8 cellular contexts compared by ENCODE assay signal in genomic region chrX:65406532-65406931, GRCh38.
A peak's percentile ranks its signal among the peaks of the same experiment; 100 is the strongest.
DNase-seq lines count a peak whose midpoint lies in the region; ATAC-seq and TF ChIP-seq lines count a peak whose summit lies in the region.

No MANE protein-coding gene starts in this region.

- no peak overlapping the region for H2AFZ ChIP-seq in SK-N-SH (ENCODE audit: low read depth)

- no peaks in the 10 kb centered on the region for H3K4me1 ChIP-seq in breast epithelium
- no peaks in the 10 kb centered on the region for H3K4me1 ChIP-seq in upper lobe of right lung
- no peaks in the 10 kb centered on the region for H3K4me1 ChIP-seq in SK-N-SH (ENCODE audit: control insufficient read depth in 1 of 2, insufficient read depth in 2 of 2, low read depth in 1 of 2, low read length in 1 of 2)

- H3K9me3 Mint-ChIP-seq in MCF 10A (ENCODE audit: unreplicated experiment), result peaks cover 9% of the 10 kb centered on the region
- peaks cover 1% of the 10 kb centered on the region for H3K9me3 Mint-ChIP-seq in activated naive CD8-positive, alpha-beta T cell treated with anti-CD3 and anti-CD28 coated beads for 36 hours
- H3K9me3 Mint-ChIP-seq in naive thymus-derived CD8-positive, alpha-beta T cell, result peaks cover 0 to 49% (median 7%) of the 10 kb centered on the region in 9 donors

- peaks cover 0 to 13% of the 10 kb centered on the region in 2 donors for H3K27me3 ChIP-seq in breast epithelium
- H3K27me3 ChIP-seq in upper lobe of right lung, result no peaks in the 10 kb centered on the region
- H3K27me3 ChIP-seq in SK-N-SH (ENCODE audit: insufficient read depth), result no peaks in the 10 kb centered on the region

- no peak for DNase-seq in breast epithelium (ENCODE audit: low spot score in 2 of 2)
- DNase-seq in MCF 10A (ENCODE audit: unreplicated experiment), result no peak
- peak; percentile 56 for DNase-seq in activated naive CD8-positive, alpha-beta T cell treated with anti-CD3 and anti-CD28 coated beads for 36 hours
- DNase-seq in naive thymus-derived CD8-positive, alpha-beta T cell, result peak in 3 of 10 donors; percentile 5 to 22 (median 10)
- no peak for DNase-seq in upper lobe of right lung
- DNase-seq in NOMO-1 treated with dmso at 0.1 percent for 144 hours (lab: John Stamatoyannopoulos, UW; ENCODE audit: unreplicated experiment), result no peak
- no peak for DNase-seq in SK-N-SH

- no peaks in the 10 kb centered on the region for H3K36me3 Mint-ChIP-seq in MCF 10A (ENCODE audit: insufficient read depth, unreplicated experiment)
- peaks cover 5% of the 10 kb centered on the region for H3K36me3 Mint-ChIP-seq in activated naive CD8-positive, alpha-beta T cell treated with anti-CD3 and anti-CD28 coated beads for 36 hours
- H3K36me3 Mint-ChIP-seq in naive thymus-derived CD8-positive, alpha-beta T cell, result peaks cover 6 to 14% (median 14%) of the 10 kb centered on the region in 3 donors

- H3K79me2 ChIP-seq in SK-N-SH (ENCODE audit: insufficient read depth), result no peaks in the 10 kb centered on the region

- H3K27ac Mint-ChIP-seq in MCF 10A (ENCODE audit: low read depth, unreplicated experiment), result no peak overlapping the region
- H3K27ac Mint-ChIP-seq in activated naive CD8-positive, alpha-beta T cell treated with anti-CD3 and anti-CD28 coated beads for 36 hours, result no peak overlapping the region
- no peak overlapping the region for H3K27ac Mint-ChIP-seq in naive thymus-derived CD8-positive, alpha-beta T cell

- no peaks in the 10 kb centered on the region for H4K20me1 ChIP-seq in SK-N-SH (ENCODE audit: insufficient read depth)

- no peak overlapping the region for H3K27ac ChIP-seq in breast epithelium
- no peak overlapping the region for H3K27ac ChIP-seq in upper lobe of right lung
- no peak overlapping the region for H3K27ac ChIP-seq in SK-N-SH (ENCODE audit: low read depth in 2 of 2, low read length in 1 of 2)

- ATAC-seq in naive thymus-derived CD8-positive, alpha-beta T cell, result peak; percentile 52 to 64
- ATAC-seq in upper lobe of right lung (peak; percentile 27), GM21723 (IDR thresholded peaks at IDR 0.05; ENCODE audit: unreplicated experiment) (no peak)

- CTCF ChIA-PET in MCF 10A (lab: Yijun Ruan, JAX), result no interaction called here
- CTCF ChIA-PET in SK-N-SH (lab: Yijun Ruan, JAX), result no interaction called here

- no peak overlapping the region for H3K4me3 Mint-ChIP-seq in MCF 10A (ENCODE audit: unreplicated experiment)
- peak overlapping the region; percentile 78 for H3K4me3 Mint-ChIP-seq in activated naive CD8-positive, alpha-beta T cell treated with anti-CD3 and anti-CD28 coated beads for 36 hours
- H3K4me3 Mint-ChIP-seq in naive thymus-derived CD8-positive, alpha-beta T cell, result peak overlapping the region; percentile 62 to 85 (median 78)

- no peak overlapping the region for H3K4me2 ChIP-seq in SK-N-SH

- no peaks in the 10 kb centered on the region for H3K27me3 Mint-ChIP-seq in MCF 10A (ENCODE audit: insufficient read depth, unreplicated experiment)
- peaks cover 26% of the 10 kb centered on the region for H3K27me3 Mint-ChIP-seq in activated naive CD8-positive, alpha-beta T cell treated with anti-CD3 and anti-CD28 coated beads for 36 hours
- H3K27me3 Mint-ChIP-seq in naive thymus-derived CD8-positive, alpha-beta T cell, result peaks cover 17 to 32% (median 24%) of the 10 kb centered on the region in 5 donors

- TF ChIP-seq CTCF in breast epithelium (IDR thresholded peaks at IDR 0.05) (no peak), MCF 10A (IDR thresholded peaks at IDR 0.05; ENCODE audit: unreplicated experiment) (no peak), upper lobe of right lung (IDR thresholded peaks at IDR 0.05) (no peak), SK-N-SH (IDR thresholded peaks at IDR 0.05) (no peak)

- peaks cover 10 to 31% of the 10 kb centered on the region in 2 donors for H3K9me3 ChIP-seq in breast epithelium
- H3K9me3 ChIP-seq in upper lobe of right lung, result no peaks in the 10 kb centered on the region
- no peaks in the 10 kb centered on the region for H3K9me3 ChIP-seq in SK-N-SH

- intact Hi-C loops in breast epithelium (cut with DNase I; ENCODE audit: low total_unique reads), result no loop called here
- intact Hi-C loops in MCF 10A (cut with micrococcal nuclease), result no loop called here
- intact Hi-C loops in upper lobe of right lung (cut with DNase I), result no loop called here

- H3K4me3 ChIP-seq in breast epithelium (peak overlapping the region; percentile 0 to 50 (median 38)), upper lobe of right lung (no peak overlapping the region), SK-N-SH (ENCODE audit: low read depth in 2 of 2, low read length in 1 of 2) (no peak overlapping the region)

- H3K9me2 ChIP-seq in SK-N-SH, result no peaks in the 10 kb centered on the region

- POLR2A ChIA-PET in MCF 10A (lab: Yijun Ruan, JAX), result no interaction called here
- POLR2A ChIA-PET in naive thymus-derived CD8-positive, alpha-beta T cell (lab: Charles Lee), result interaction anchor here (0.6 kb wide), 1 partner anchor 471 kb away, joined by 3 read pairs; no protein-coding TSS in a partner anchor
- POLR2A ChIA-PET in SK-N-SH (lab: Yijun Ruan, JAX), result no interaction called here

- H3K36me3 ChIP-seq in breast epithelium, result no peaks in the 10 kb centered on the region
- H3K36me3 ChIP-seq in upper lobe of right lung, result no peaks in the 10 kb centered on the region
- H3K36me3 ChIP-seq in SK-N-SH (replicated peaks in 1 of 2; ENCODE audit: control insufficient read depth in 1 of 2, insufficient read depth in 2 of 2, low read length in 1 of 2), result no peaks in the 10 kb centered on the region

- no peak for TF ChIP-seq RAD21 in SK-N-SH (IDR thresholded peaks at IDR 0.05; ENCODE audit: low read length)

- BruUV-seq in MCF 10A (replicated peaks; lab: Mats Ljungman, UMichigan), result no TSS peak

- TF ChIP-seq EP300 in SK-N-SH (IDR thresholded peaks at IDR 0.05; ENCODE audit: borderline replicate concordance in 1 of 2, low read depth in 1 of 2, low read length in 1 of 2), result no peak

- H3K9ac ChIP-seq in SK-N-SH, result no peak overlapping the region

- no peaks in the 10 kb centered on the region for H3K4me1 Mint-ChIP-seq in MCF 10A (ENCODE audit: insufficient read depth, unreplicated experiment)
- no peaks in the 10 kb centered on the region for H3K4me1 Mint-ChIP-seq in activated naive CD8-positive, alpha-beta T cell treated with anti-CD3 and anti-CD28 coated beads for 36 hours
- peaks cover 2 to 10% (median 6%) of the 10 kb centered on the region in 4 donors for H3K4me1 Mint-ChIP-seq in naive thymus-derived CD8-positive, alpha-beta T cell

- TF ChIP-seq POLR2A in breast epithelium (IDR thresholded peaks at IDR 0.05), result no peak

- H3F3A ChIP-seq in SK-N-SH (replicated peaks; ENCODE audit: insufficient read depth), result no peaks in the 10 kb centered on the region

- 25% methylated on average over 26 of the region's 52 CpGs for WGBS in SK-N-SH (ENCODE audit: low lambda C conversion rate)

TF ChIP-seq in SK-N-SH, 30 proteins besides CTCF, POLR2A, EP300 and RAD21:
- no peak for TF ChIP-seq FOXJ3 (CRISPR knock-in tag; IDR thresholded peaks at IDR 0.05)
- TF ChIP-seq EZH2phosphoT487 (IDR thresholded peaks at IDR 0.05; ENCODE audit: borderline replicate concordance, low read depth), result no peak
- no peak for TF ChIP-seq TCF12 (IDR thresholded peaks at IDR 0.05)
- TF ChIP-seq GATA2 (CRISPR knock-in tag; IDR thresholded peaks at IDR 0.05), result no peak
- TF ChIP-seq RCOR1 (IDR thresholded peaks at IDR 0.05; ENCODE audit: low read length), result no peak
- no peak for TF ChIP-seq MXI1 (IDR thresholded peaks at IDR 0.05; ENCODE audit: low read depth, low read length)
- TF ChIP-seq NFIC (IDR thresholded peaks at IDR 0.05; ENCODE audit: borderline replicate concordance), result no peak
- TF ChIP-seq ZBTB33 (IDR thresholded peaks at IDR 0.05; ENCODE audit: borderline replicate concordance, low read depth), result no peak
- TF ChIP-seq PBX3 (IDR thresholded peaks at IDR 0.05), result no peak
TF ChIP-seq in SK-N-SH: peak in this region for 0.

Comparison
In these comparisons a context has a peak if more than half of its experiments do, and no peak if none do; other contexts are left out.
1. H3K4me3 ChIP-seq: peak in breast epithelium (3 of 3); none in upper lobe of right lung (single experiment) and SK-N-SH (0 of 2).